1 cellular context compared by ENCODE assay signal in the genomic region with DNA sequence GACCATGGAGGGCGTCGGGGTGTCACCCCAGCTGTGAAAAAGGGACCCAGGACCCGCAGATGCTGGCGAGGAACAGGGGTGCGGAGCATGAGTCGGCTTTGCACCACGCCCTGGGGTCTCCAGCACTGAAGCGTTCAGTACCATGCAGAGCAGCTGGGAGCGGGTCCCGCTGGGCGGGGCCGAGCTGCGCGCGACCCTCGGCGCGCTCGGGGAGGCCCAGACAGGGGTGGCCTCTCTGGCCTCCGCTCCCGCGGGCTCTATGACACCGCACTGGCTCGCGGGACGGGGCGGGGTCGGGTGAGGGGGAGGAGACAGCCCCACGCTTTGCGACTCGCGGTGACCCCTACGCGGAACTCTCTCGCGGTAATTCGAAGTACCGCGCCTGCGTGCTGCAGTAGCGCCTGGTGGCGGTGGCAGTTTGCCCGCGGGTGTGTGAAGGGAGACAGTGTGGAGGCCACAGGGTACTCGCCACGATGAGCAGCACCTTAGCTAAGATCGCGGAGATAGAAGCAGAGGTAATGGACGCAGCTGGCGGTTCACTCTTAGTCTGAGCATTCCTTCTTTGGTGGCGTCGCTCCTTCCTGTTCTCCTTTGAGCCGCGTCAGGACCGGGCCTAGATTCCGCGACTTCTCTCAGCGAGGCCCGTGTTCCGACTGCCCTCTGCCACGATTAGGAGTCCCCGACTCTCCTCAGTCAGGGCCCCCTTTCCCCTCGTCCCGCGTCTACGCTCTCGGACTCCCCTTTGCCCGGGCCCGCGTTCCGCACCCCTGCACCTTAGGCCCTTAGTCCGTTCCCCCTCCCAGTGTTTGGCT.
TF ChIP-seq lines count a peak whose summit lies in the region.

A gene with protein sequence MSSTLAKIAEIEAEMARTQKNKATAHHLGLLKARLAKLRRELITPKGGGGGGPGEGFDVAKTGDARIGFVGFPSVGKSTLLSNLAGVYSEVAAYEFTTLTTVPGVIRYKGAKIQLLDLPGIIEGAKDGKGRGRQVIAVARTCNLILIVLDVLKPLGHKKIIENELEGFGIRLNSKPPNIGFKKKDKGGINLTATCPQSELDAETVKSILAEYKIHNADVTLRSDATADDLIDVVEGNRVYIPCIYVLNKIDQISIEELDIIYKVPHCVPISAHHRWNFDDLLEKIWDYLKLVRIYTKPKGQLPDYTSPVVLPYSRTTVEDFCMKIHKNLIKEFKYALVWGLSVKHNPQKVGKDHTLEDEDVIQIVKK (plus strand): TSS at position 394 of the 812 bp plus-strand sequence. CDS start 80 bp downstream, at position 474.

TF ChIP-seq in GM12878, 131 proteins besides CTCF, POLR2A, EP300 and RAD21 (continued from another document and continues in another):
- TF ChIP-seq RBBP5 (conservative IDR thresholded peaks at IDR 0.05) = no peak
- TF ChIP-seq IKZF2 (IDR thresholded peaks at IDR 0.05) = no peak
- TF ChIP-seq RELA (IDR thresholded peaks at IDR 0.05; ENCODE audit: borderline replicate concordance, partially characterized antibody) = no peak
- TF ChIP-seq RB1 (IDR thresholded peaks at IDR 0.05; ENCODE audit: borderline replicate concordance) = 0 out of 2 replicates have a peak, but pooled peaks have one; percentile 42
- TF ChIP-seq BHLHE40 (IDR thresholded peaks at IDR 0.05; ENCODE audit: borderline replicate concordance in 1 of 2, low read depth in 2 of 2, low read length in 1 of 2) = peak; percentile 51 to 84; a peak in 3 of 4 replicates
- peak; percentile 61 for TF ChIP-seq YY1 (IDR thresholded peaks at IDR 0.05; ENCODE audit: low read depth, low read length)
- no peak for TF ChIP-seq STAT1 (conservative IDR thresholded peaks at IDR 0.05)
- TF ChIP-seq ATF7 (IDR thresholded peaks at IDR 0.05; ENCODE audit: low read depth) = no peak
- no peak for TF ChIP-seq USF2 (IDR thresholded peaks at IDR 0.05; ENCODE audit: borderline replicate concordance, low read depth, low read length)
- no peak for TF ChIP-seq ASH2L (IDR thresholded peaks at IDR 0.05; ENCODE audit: borderline replicate concordance, low read depth)
- TF ChIP-seq, protein P1, sequence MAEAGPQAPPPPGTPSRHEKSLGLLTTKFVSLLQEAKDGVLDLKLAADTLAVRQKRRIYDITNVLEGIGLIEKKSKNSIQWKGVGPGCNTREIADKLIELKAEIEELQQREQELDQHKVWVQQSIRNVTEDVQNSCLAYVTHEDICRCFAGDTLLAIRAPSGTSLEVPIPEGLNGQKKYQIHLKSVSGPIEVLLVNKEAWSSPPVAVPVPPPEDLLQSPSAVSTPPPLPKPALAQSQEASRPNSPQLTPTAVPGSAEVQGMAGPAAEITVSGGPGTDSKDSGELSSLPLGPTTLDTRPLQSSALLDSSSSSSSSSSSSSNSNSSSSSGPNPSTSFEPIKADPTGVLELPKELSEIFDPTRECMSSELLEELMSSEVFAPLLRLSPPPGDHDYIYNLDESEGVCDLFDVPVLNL (IDR thresholded peaks at IDR 0.05; ENCODE audit: low read depth, low read length) = peak; percentile 36; the same call in 1 of the 2 replicates
- no peak for TF ChIP-seq NFYA (IDR thresholded peaks at IDR 0.05; ENCODE audit: borderline replicate concordance, low read depth, low read length)
- TF ChIP-seq NR2C2 (IDR thresholded peaks at IDR 0.05; ENCODE audit: borderline replicate concordance, control insufficient read depth, insufficient read length, low read depth) = no peak
- no peak for TF ChIP-seq CUX1 (IDR thresholded peaks at IDR 0.05; ENCODE audit: insufficient replicate concordance, low read depth, low read length)
- TF ChIP-seq KDM1A (IDR thresholded peaks at IDR 0.05; ENCODE audit: borderline replicate concordance) = no peak
- TF ChIP-seq ZNF207 (IDR thresholded peaks at IDR 0.05; ENCODE audit: borderline replicate concordance) = 0 out of 2 replicates have a peak, but pooled peaks have one; percentile 31
- TF ChIP-seq HDGF (IDR thresholded peaks at IDR 0.05) = no peak
- no peak for TF ChIP-seq ESRRA (IDR thresholded peaks at IDR 0.05; ENCODE audit: low read length)
- no peak for TF ChIP-seq ZZZ3 (IDR thresholded peaks at IDR 0.05; ENCODE audit: control insufficient read depth, insufficient read length, low read depth)
- TF ChIP-seq, protein P2, sequence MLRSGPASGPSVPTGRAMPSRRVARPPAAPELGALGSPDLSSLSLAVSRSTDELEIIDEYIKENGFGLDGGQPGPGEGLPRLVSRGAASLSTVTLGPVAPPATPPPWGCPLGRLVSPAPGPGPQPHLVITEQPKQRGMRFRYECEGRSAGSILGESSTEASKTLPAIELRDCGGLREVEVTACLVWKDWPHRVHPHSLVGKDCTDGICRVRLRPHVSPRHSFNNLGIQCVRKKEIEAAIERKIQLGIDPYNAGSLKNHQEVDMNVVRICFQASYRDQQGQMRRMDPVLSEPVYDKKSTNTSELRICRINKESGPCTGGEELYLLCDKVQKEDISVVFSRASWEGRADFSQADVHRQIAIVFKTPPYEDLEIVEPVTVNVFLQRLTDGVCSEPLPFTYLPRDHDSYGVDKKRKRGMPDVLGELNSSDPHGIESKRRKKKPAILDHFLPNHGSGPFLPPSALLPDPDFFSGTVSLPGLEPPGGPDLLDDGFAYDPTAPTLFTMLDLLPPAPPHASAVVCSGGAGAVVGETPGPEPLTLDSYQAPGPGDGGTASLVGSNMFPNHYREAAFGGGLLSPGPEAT (IDR thresholded peaks at IDR 0.05; ENCODE audit: low read depth) = peak; percentile 48
- TF ChIP-seq USF1 (IDR thresholded peaks at IDR 0.05; ENCODE audit: borderline replicate concordance, extremely low read length, insufficient read depth, low read depth, low read length) = no peak
- TF ChIP-seq BCLAF1 (IDR thresholded peaks at IDR 0.05) = no peak
- no peak for TF ChIP-seq PBX3 (IDR thresholded peaks at IDR 0.05; ENCODE audit: insufficient replicate concordance, low read depth, low read length)
- TF ChIP-seq NBN (IDR thresholded peaks at IDR 0.05) = peak; percentile 54; the same call in 1 of the 2 replicates
- peak; percentile 93 for TF ChIP-seq SMAD5 (IDR thresholded peaks at IDR 0.05; ENCODE audit: low read depth)
- TF ChIP-seq EED (IDR thresholded peaks at IDR 0.05; ENCODE audit: low read depth) = no peak; the same call in 1 of the 2 replicates
- no peak for TF ChIP-seq IRF5 (IDR thresholded peaks at IDR 0.05; ENCODE audit: borderline replicate concordance)
- 0 out of 2 replicates have a peak, but pooled peaks have one; percentile 4 for TF ChIP-seq IRF4 (IDR thresholded peaks at IDR 0.05; ENCODE audit: low read depth, low read length)
- TF ChIP-seq SREBF2 (IDR thresholded peaks at IDR 0.05; ENCODE audit: low read length) = no peak
- no peak for TF ChIP-seq EZH2 (IDR thresholded peaks at IDR 0.05; ENCODE audit: borderline replicate concordance, control insufficient read depth, low read depth, low read length)
- peak; percentile 71 for TF ChIP-seq IKZF1 (conservative IDR thresholded peaks at IDR 0.05)
- peak; percentile 50; the same call in 1 of the 2 replicates for TF ChIP-seq MYB (IDR thresholded peaks at IDR 0.05; ENCODE audit: borderline replicate concordance, low read depth, low read length)
- TF ChIP-seq BCL11A (IDR thresholded peaks at IDR 0.05; ENCODE audit: low read depth, low read length) = no peak
- peak; percentile 26 for TF ChIP-seq E2F8 (IDR thresholded peaks at IDR 0.05; ENCODE audit: low read depth, partially characterized antibody)
